19 cellular contexts compared by ENCODE assay signal in genomic region chr4:167052631-167053085, GRCh38.
DNase-seq lines count a peak whose midpoint lies in the region; ATAC-seq and TF ChIP-seq lines count a peak whose summit lies in the region.
"Had no signal": no experiment of that assay in that cellular context is flagged by ENCODE, and none has a peak within 500 bp of the region (broad histone marks: within the 10 kb centered on the region; RNA-seq: fewer than 3 reads in every experiment).

No MANE protein-coding gene starts in this region.

- peak; percentile 3 for DNase-seq in A673 (ENCODE audit: low spot score)
- peak; percentile 14 for DNase-seq in middle frontal gyrus (ENCODE audit: extremely low spot score, low spot score)
- DNase-seq in posterior cingulate gyrus: no peak
- DNase-seq in heart right ventricle: no peak
- DNase-seq: CD4-positive, alpha-beta T cell; DMS79 treated with DMSO at 0.1 percent for 48 hours; GDM1; H9; IMR-90; Kasumi-1; NCI-H146; NCI-H2107; NCI-H226; NCI-H526 treated with DMSO at 0.1 percent for 48 hours; SHP77 had no signal

- H3K27ac ChIP-seq in A673 (ENCODE audit: low read depth, low read length, poor library complexity, severe bottlenecking) (no peak overlapping the region), angular gyrus (ENCODE audit: low read depth, low read length) (peak overlapping the region; percentile 76), heart right ventricle (no peak overlapping the region)
- H3K27ac ChIP-seq: A549 had no signal

- 64 to 67% methylated on average over 1 of the region's 1 CpG for WGBS in heart right ventricle, 2 donors

- H3K27me3 ChIP-seq in A673 (replicated peaks; ENCODE audit: insufficient read depth, low read depth, low read length, poor library complexity) (no peaks in the 10 kb centered on the region), heart right ventricle (no peaks in the 10 kb centered on the region)

- intact Hi-C loops in A673 (cut with micrococcal nuclease; ENCODE audit: unreplicated experiment): no loop called here
- intact Hi-C loops in posterior cingulate gyrus (cut with DNase I): no loop called here
- intact Hi-C loops in heart right ventricle (cut with DNase I): no loop called here

- TF ChIP-seq CTCF in A673 (conservative IDR thresholded peaks at IDR 0.05; ENCODE audit: low read depth, low read length) (no peak), heart right ventricle (IDR thresholded peaks at IDR 0.05) (no peak)

- H3K9me3 ChIP-seq in A673 (ENCODE audit: low read depth, low read length, poor library complexity, severe bottlenecking): no peaks in the 10 kb centered on the region
- peaks cover 0 to 6% (median 0%) of the 10 kb centered on the region in 11 donors for H3K9me3 ChIP-seq in heart right ventricle
- H3K9me3 ChIP-seq: A549 had no signal

- no TSS peak for BruUV-seq in A673 (replicated peaks; lab: Mats Ljungman, UMichigan)

- POLR2A ChIA-PET in A673 (lab: Charles Lee; ENCODE audit: low non-redundant PET): no interaction called here

- H3K4me1 ChIP-seq in A673 (ENCODE audit: insufficient read depth, low read length, poor library complexity, severe bottlenecking): no peaks in the 10 kb centered on the region
- H3K4me1 ChIP-seq in heart right ventricle: no peaks in the 10 kb centered on the region
- H3K4me1 ChIP-seq: A549 had no signal

- H3K36me3 ChIP-seq in A673 (ENCODE audit: insufficient read depth, low read length, poor library complexity, severe bottlenecking) (no peaks in the 10 kb centered on the region), heart right ventricle (no peaks in the 10 kb centered on the region)

- ATAC-seq in GM18519 (IDR thresholded peaks at IDR 0.05; ENCODE audit: low FRiP score, unreplicated experiment): peak; percentile 77
- no peak for ATAC-seq in heart right ventricle
- no peak for ATAC-seq in GM18907 (IDR thresholded peaks at IDR 0.05; ENCODE audit: unreplicated experiment)
- ATAC-seq: A549 had no signal

- CTCF ChIA-PET in A673 (lab: Charles Lee): no interaction called here

- no peak overlapping the region for H3K4me3 ChIP-seq in A673 (ENCODE audit: low read depth, low read length, poor library complexity, severe bottlenecking)
- H3K4me3 ChIP-seq in heart right ventricle: no peak overlapping the region
- H3K4me3 ChIP-seq: A549 had no signal

Comparison
In these comparisons a context has a peak if more than half of its experiments do, and no peak if none do; other contexts are left out.
1. DNase-seq: peak in A673 (single experiment) and middle frontal gyrus (single experiment); none in posterior cingulate gyrus (0 of 10) and heart right ventricle (0 of 2).